Comparison of ENCODE assay signal across 19 cellular contexts in genomic region chr2:27148801-27149439, GRCh38. TPM values are rescaled to one million over a fixed set of nuclear protein-coding genes. Genes with fewer than 3 reads are reported as not detected.
"Had no signal": no experiment of that assay in that cellular context is flagged by ENCODE, and none has a peak within 500 bp of the region (broad histone marks: within the 10 kb centered on the region; RNA-seq: fewer than 3 reads in every experiment).

Gene TCF23 (plus strand): TSS chr2:27149004. CDS start chr2:27149134, 130 bp downstream.

- DNase-seq: activated CD4-positive, alpha-beta T cell treated with anti-CD3 and anti-CD28 coated beads, Interleukin-2, amount 10 ng/mL, durations not matched to agents 7 days and 5 days; activated CD4-positive, CD25-positive, alpha-beta regulatory T cell; activated naive CD4-positive, alpha-beta T cell treated with anti-CD3 and anti-CD28 coated beads, Interleukin-2, amount 10 ng/mL, durations not matched to agents 7 days and 5 days; activated T-cell treated with anti-CD3 and anti-CD28 coated beads for 4 hours; central memory CD4-positive, alpha-beta T cell; cortex of kidney; effector CD8-positive, alpha-beta T cell; hippocampal formation; mammary epithelial cell; mucosa of descending colon; natural killer cell; occipital lobe; transverse colon had no signal

- H3K9me3 Mint-ChIP-seq: activated CD4-positive, alpha-beta T cell treated with anti-CD3 and anti-CD28 coated beads, Interleukin-2, amount 10 ng/mL, durations not matched to agents 7 days and 5 days; activated naive CD4-positive, alpha-beta T cell treated with anti-CD3 and anti-CD28 coated beads, Interleukin-2, amount 10 ng/mL, durations not matched to agents 7 days and 5 days; activated T-helper 2 cell treated with anti-CD3 and anti-CD28 coated beads, Interferon-gamma antibody, Interleukin-2, Interleukin-4, amounts not matched to agents 10 μg/mL and 5 μg/mL and 100 μg/mL, durations not matched to agents 14 hours and 24 hours and 36 hours; natural killer cell; stimulated activated effector memory CD8-positive, alpha-beta T cell treated with anti-CD3 and anti-CD28 coated beads, Interleukin-12 subunit alpha, Interleukin-12 subunit beta, amount 100 ng/mL, for 72 hours; T-helper 1 cell treated with Interleukin-12 subunit alpha and Interleukin-12 subunit beta and Interleukin-4 antibody, amounts not matched to agents 30 μg/mL and 1 μg/mL, for 36 hours had no signal

- H3K36me3 ChIP-seq: transverse colon had no signal

- FAIRE-seq: small intestine, TTC549 had no signal

- H3K27ac Mint-ChIP-seq: activated CD4-positive, alpha-beta T cell treated with anti-CD3 and anti-CD28 coated beads, Interleukin-2, amount 10 ng/mL, durations not matched to agents 7 days and 5 days; activated naive CD4-positive, alpha-beta T cell treated with anti-CD3 and anti-CD28 coated beads, Interleukin-2, amount 10 ng/mL, durations not matched to agents 7 days and 5 days; activated T-helper 2 cell treated with anti-CD3 and anti-CD28 coated beads, Interferon-gamma antibody, Interleukin-2, Interleukin-4, amounts not matched to agents 10 μg/mL and 5 μg/mL and 100 μg/mL, durations not matched to agents 14 hours and 24 hours and 36 hours; natural killer cell; stimulated activated effector memory CD8-positive, alpha-beta T cell treated with anti-CD3 and anti-CD28 coated beads, Interleukin-12 subunit alpha, Interleukin-12 subunit beta, amount 100 ng/mL, for 72 hours; T-helper 1 cell treated with Interleukin-12 subunit alpha and Interleukin-12 subunit beta and Interleukin-4 antibody, amounts not matched to agents 30 μg/mL and 1 μg/mL, for 36 hours had no signal

- ATAC-seq: mucosa of descending colon; stimulated activated effector memory CD8-positive, alpha-beta T cell treated with anti-CD3 and anti-CD28 coated beads, Interleukin-12 subunit alpha, Interleukin-12 subunit beta, amount 100 ng/mL, for 72 hours had no signal

- H3K4me1 Mint-ChIP-seq: activated CD4-positive, alpha-beta T cell treated with anti-CD3 and anti-CD28 coated beads, Interleukin-2, amount 10 ng/mL, durations not matched to agents 7 days and 5 days; activated naive CD4-positive, alpha-beta T cell treated with anti-CD3 and anti-CD28 coated beads, Interleukin-2, amount 10 ng/mL, durations not matched to agents 7 days and 5 days; natural killer cell; stimulated activated effector memory CD8-positive, alpha-beta T cell treated with anti-CD3 and anti-CD28 coated beads, Interleukin-12 subunit alpha, Interleukin-12 subunit beta, amount 100 ng/mL, for 72 hours had no signal

- H3K27ac ChIP-seq: transverse colon had no signal

- H3K4me1 ChIP-seq: transverse colon had no signal

- H3K36me3 Mint-ChIP-seq: activated naive CD4-positive, alpha-beta T cell treated with anti-CD3 and anti-CD28 coated beads, Interleukin-2, amount 10 ng/mL, durations not matched to agents 7 days and 5 days; natural killer cell; stimulated activated effector memory CD8-positive, alpha-beta T cell treated with anti-CD3 and anti-CD28 coated beads, Interleukin-12 subunit alpha, Interleukin-12 subunit beta, amount 100 ng/mL, for 72 hours had no signal

- H3K4me3 Mint-ChIP-seq: activated CD4-positive, alpha-beta T cell treated with anti-CD3 and anti-CD28 coated beads, Interleukin-2, amount 10 ng/mL, durations not matched to agents 7 days and 5 days; activated naive CD4-positive, alpha-beta T cell treated with anti-CD3 and anti-CD28 coated beads, Interleukin-2, amount 10 ng/mL, durations not matched to agents 7 days and 5 days; natural killer cell; stimulated activated effector memory CD8-positive, alpha-beta T cell treated with anti-CD3 and anti-CD28 coated beads, Interleukin-12 subunit alpha, Interleukin-12 subunit beta, amount 100 ng/mL, for 72 hours; T-helper 1 cell treated with Interleukin-12 subunit alpha and Interleukin-12 subunit beta and Interleukin-4 antibody, amounts not matched to agents 30 μg/mL and 1 μg/mL, for 36 hours had no signal

- H3K9me3 ChIP-seq: mucosa of descending colon, transverse colon had no signal

- H3K4me3 ChIP-seq: mucosa of descending colon, transverse colon had no signal

- H3K27me3 ChIP-seq: transverse colon had no signal

RNA-seq across cellular contexts. Expression of gene TCF23, which starts in this region (rescaled TPM):
- total RNA-seq: activated CD4-positive, alpha-beta T cell treated with anti-CD3 and anti-CD28 coated beads, Interleukin-2, amount 10 ng/mL, durations not matched to agents 7 days and 5 days; activated CD8-positive, alpha-beta memory T cell treated with anti-CD3 and anti-CD28 coated beads for 36 hours; activated T-helper 2 cell treated with anti-CD3 and anti-CD28 coated beads, Interferon-gamma antibody, Interleukin-2, Interleukin-4, amounts not matched to agents 10 μg/mL and 5 μg/mL and 100 μg/mL, durations not matched to agents 14 hours and 24 hours and 36 hours; mammary epithelial cell; natural killer cell; occipital lobe; transverse colon had no signal
- polyA plus RNA-seq: mammary epithelial cell had no signal
